Comparison of ENCODE assay signal across 8 cellular contexts in the genomic region with DNA sequence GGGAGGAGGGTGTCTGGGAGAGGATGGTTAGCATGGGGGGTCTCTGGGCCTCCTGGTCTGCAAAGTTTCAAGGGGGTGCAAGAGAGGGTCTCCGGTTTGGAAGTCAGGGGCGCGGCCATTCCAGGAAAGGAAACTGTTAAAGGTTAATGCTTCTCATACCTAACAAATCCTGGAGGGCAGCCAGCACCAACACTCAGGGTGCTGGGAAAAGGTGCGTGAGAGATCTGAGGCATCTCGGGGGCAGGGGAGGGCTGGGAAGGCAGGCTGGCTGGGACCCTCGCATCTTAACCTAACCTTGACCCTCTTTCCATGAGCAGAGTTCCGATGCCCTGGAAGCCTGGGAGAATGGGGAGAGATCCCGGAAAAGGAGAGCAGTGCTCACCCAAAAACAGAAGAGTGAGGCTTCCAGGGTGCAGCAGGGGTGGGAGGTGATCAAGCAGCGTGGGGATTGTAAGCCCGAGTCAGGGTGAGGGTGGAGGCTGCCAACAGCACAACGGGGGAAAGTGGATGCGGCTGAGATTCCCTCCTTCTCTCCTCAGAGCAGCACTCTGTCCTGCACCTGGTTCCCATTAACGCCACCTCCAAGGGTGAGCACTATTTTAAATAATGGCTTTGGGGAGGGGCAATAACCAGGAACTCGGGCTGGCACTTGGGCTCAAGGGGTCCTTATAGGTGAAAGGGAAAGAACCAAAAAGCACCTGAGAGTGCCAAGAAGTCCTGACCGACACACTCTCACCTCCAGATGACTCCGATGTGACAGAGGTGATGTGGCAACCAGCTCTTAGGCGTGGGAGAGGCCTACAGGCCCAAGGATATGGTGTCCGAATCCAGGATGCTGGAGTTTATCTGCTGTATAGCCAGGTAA. TPM values are rescaled to one million over a fixed set of nuclear protein-coding genes. Genes with fewer than 3 reads are reported as not detected.
DNase-seq lines count a peak whose midpoint lies in the region; ATAC-seq and TF ChIP-seq lines count a peak whose summit lies in the region.

No MANE protein-coding gene starts in this region.

- intact Hi-C loops in sciatic nerve (cut with DNase I) = loop anchor here (5.0 to 10.0 kb wide), 2 partner anchors 42 to 205 kb away; a partner anchor contains a TSS

- peak overlapping the region; percentile 96 for H3K4me3 Mint-ChIP-seq in glutamatergic neuron (ENCODE audit: unreplicated experiment)

- DNase-seq in Peyer's patch (peak in 2 of 3 donors; percentile 58 to 66), glutamatergic neuron (no peak), sciatic nerve (ENCODE audit: low spot score) (peak; percentile 75), middle frontal gyrus (ENCODE audit: extremely low spot score, low spot score) (no peak)

- H3K27ac Mint-ChIP-seq in glutamatergic neuron (ENCODE audit: unreplicated experiment) = no peak overlapping the region

- H3K9me3 Mint-ChIP-seq in glutamatergic neuron (ENCODE audit: unreplicated experiment) = peaks cover 17% of the 10 kb centered on the region

- peaks cover 9 to 65% (median 32%) of the 10 kb centered on the region in 4 donors for H3K4me1 ChIP-seq in Peyer's patch

- TF ChIP-seq CTCF in Peyer's patch (IDR thresholded peaks at IDR 0.05) (no peak), glutamatergic neuron (IDR thresholded peaks at IDR 0.05; ENCODE audit: partially characterized antibody, unreplicated experiment) (no peak)

- ATAC-seq in sciatic nerve = no peak
- ATAC-seq in HG03442 (IDR thresholded peaks at IDR 0.05; ENCODE audit: unreplicated experiment) = no peak
- no peak for ATAC-seq in HG02763 (IDR thresholded peaks at IDR 0.05; ENCODE audit: unreplicated experiment)
- no peak for ATAC-seq in esophagus mucosa

- H3K27me3 ChIP-seq in Peyer's patch = no peaks in the 10 kb centered on the region

- H3K4me1 Mint-ChIP-seq in glutamatergic neuron (ENCODE audit: low read depth, unreplicated experiment) = peaks cover 16% of the 10 kb centered on the region

- no peaks in the 10 kb centered on the region for H3K36me3 Mint-ChIP-seq in glutamatergic neuron (ENCODE audit: unreplicated experiment)

- peaks cover 0 to 4% (median 0%) of the 10 kb centered on the region in 4 donors for H3K9me3 ChIP-seq in Peyer's patch

- peaks cover 9% of the 10 kb centered on the region for H3K27me3 Mint-ChIP-seq in glutamatergic neuron (ENCODE audit: unreplicated experiment)

- TF ChIP-seq POLR2A in Peyer's patch (IDR thresholded peaks at IDR 0.05) = no peak

- peak overlapping the region; percentile 43; the same call in 1 of the 2 replicates for H3K4me3 ChIP-seq in GM08714 (ENCODE audit: low read length)
- H3K4me3 ChIP-seq in Peyer's patch = peak overlapping the region; percentile 17 to 99 (median 51)

- H3K27ac ChIP-seq in Peyer's patch = peak overlapping the region; percentile 89 to 99 (median 93)

- H3K36me3 ChIP-seq in Peyer's patch = peaks cover 0 to 14% (median 0%) of the 10 kb centered on the region in 3 donors

RNA-seq across cellular contexts. Expression of a gene that starts 1.0 kb away (rescaled TPM):
- total RNA-seq in Peyer's patch (10 to 100 TPM in 3 of 4 donors, 1 to 10 TPM in 1; 5.0 to 54.4 (median 38.7) TPM), glutamatergic neuron (ENCODE audit: unreplicated experiment) (not detected), sciatic nerve (32.7 TPM), esophagus mucosa (6.4 TPM)

RNA-seq across cellular contexts. Expression of a gene that starts 2.2 kb away (rescaled TPM):
- total RNA-seq in Peyer's patch = 10 to 100 TPM; 31.4 to 47.7 (median 43.7) TPM
- total RNA-seq in glutamatergic neuron (ENCODE audit: unreplicated experiment) = 66.4 TPM
- 39.8 TPM for total RNA-seq in sciatic nerve
- total RNA-seq in esophagus mucosa = 34.5 TPM

RNA-seq across cellular contexts. Expression of a gene that starts 10.7 kb away (rescaled TPM):
- 10 to 100 TPM in 3 of 4 donors, 1 to 10 TPM in 1; 7.6 to 58.6 (median 15.2) TPM for total RNA-seq in Peyer's patch
- total RNA-seq in glutamatergic neuron (ENCODE audit: unreplicated experiment) = 0.83 TPM
- 63.9 TPM for total RNA-seq in sciatic nerve
- 2.7 TPM for total RNA-seq in esophagus mucosa

RNA-seq across cellular contexts. Expression of a gene that starts 19.9 kb away (rescaled TPM):
- total RNA-seq in Peyer's patch = 100 to 1,000 TPM in 3 of 4 donors, 10 to 100 TPM in 1; 42.1 to 149 (median 124) TPM
- not detected for total RNA-seq in glutamatergic neuron (ENCODE audit: unreplicated experiment)
- total RNA-seq in sciatic nerve = 83.0 TPM
- 61.3 TPM for total RNA-seq in esophagus mucosa

RNA-seq across cellular contexts. Expression of a gene that starts 24.1 kb away (rescaled TPM):
- total RNA-seq in Peyer's patch (100 to 1,000 TPM in 3 of 4 donors, 10 to 100 TPM in 1; 37.1 to 236 (median 125) TPM), glutamatergic neuron (ENCODE audit: unreplicated experiment) (60.2 TPM), sciatic nerve (21.4 TPM), esophagus mucosa (36.7 TPM)

Comparison
In these comparisons a context has a peak if more than half of its experiments do, and no peak if none do; other contexts are left out.
1. DNase-seq: peak in Peyer's patch (2 of 3) and sciatic nerve (single experiment); none in glutamatergic neuron (single experiment) and middle frontal gyrus (single experiment).